In the genomic region with DNA sequence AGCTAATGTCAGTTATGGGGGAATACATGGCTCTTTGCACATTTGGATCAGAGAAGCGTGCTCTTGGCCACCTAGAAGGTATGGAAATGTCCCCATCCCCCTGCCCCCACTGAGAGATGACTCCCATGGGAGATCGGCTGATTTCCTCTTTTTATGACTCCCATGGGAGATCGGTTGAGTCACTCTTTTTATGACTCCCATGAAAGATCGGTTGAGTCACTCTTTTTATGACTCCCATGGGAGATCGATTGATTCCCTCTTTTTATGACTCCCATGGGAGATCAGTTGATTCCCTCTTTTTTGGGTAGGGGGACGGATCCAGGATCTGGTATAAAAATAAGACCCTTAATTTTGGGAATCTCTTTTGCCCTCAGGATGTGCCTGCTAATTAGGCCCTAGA, we compare ENCODE assay signal across 1 cellular context.
A peak's percentile ranks its signal among the peaks of the same experiment; 100 is the strongest.
TF ChIP-seq lines count a peak whose summit lies in the region.

No MANE protein-coding gene starts in this region.

TF ChIP-seq in K562, 482 proteins besides CTCF, POLR2A, EP300 and RAD21:
- TF ChIP-seq KDM5B (IDR thresholded peaks at IDR 0.05; ENCODE audit: insufficient replicate concordance, low read depth, low read length): no peak
- TF ChIP-seq ATF3 (IDR thresholded peaks at IDR 0.05): peak; percentile 55
- no peak for TF ChIP-seq ATF3 (CRISPR knock-in tag; conservative IDR thresholded peaks at IDR 0.05)
- no peak for TF ChIP-seq RBM17 (IDR thresholded peaks at IDR 0.05; ENCODE audit: borderline replicate concordance, low read depth, low read length)
- no peak for TF ChIP-seq USF2 (CRISPR knock-in tag; IDR thresholded peaks at IDR 0.05)
- TF ChIP-seq SPI1 (IDR thresholded peaks at IDR 0.05; ENCODE audit: borderline replicate concordance, low read depth, low read length): peak; percentile 18; the same call in 1 of the 2 replicates
- TF ChIP-seq ADNP (tag; IDR thresholded peaks at IDR 0.05): no peak
- no peak for TF ChIP-seq ZNF584 (CRISPR knock-in tag; IDR thresholded peaks at IDR 0.05; ENCODE audit: low read depth)
- TF ChIP-seq, protein P1, sequence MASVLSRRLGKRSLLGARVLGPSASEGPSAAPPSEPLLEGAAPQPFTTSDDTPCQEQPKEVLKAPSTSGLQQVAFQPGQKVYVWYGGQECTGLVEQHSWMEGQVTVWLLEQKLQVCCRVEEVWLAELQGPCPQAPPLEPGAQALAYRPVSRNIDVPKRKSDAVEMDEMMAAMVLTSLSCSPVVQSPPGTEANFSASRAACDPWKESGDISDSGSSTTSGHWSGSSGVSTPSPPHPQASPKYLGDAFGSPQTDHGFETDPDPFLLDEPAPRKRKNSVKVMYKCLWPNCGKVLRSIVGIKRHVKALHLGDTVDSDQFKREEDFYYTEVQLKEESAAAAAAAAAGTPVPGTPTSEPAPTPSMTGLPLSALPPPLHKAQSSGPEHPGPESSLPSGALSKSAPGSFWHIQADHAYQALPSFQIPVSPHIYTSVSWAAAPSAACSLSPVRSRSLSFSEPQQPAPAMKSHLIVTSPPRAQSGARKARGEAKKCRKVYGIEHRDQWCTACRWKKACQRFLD (CRISPR knock-in tag; IDR thresholded peaks at IDR 0.05): no peak
- TF ChIP-seq CREM (IDR thresholded peaks at IDR 0.05; ENCODE audit: low read depth): no peak
- no peak for TF ChIP-seq ZNF778 (CRISPR knock-in tag; IDR thresholded peaks at IDR 0.05)
- no peak for TF ChIP-seq HINFP (tag; conservative IDR thresholded peaks at IDR 0.05; ENCODE audit: low read depth)
- TF ChIP-seq, protein P2, sequence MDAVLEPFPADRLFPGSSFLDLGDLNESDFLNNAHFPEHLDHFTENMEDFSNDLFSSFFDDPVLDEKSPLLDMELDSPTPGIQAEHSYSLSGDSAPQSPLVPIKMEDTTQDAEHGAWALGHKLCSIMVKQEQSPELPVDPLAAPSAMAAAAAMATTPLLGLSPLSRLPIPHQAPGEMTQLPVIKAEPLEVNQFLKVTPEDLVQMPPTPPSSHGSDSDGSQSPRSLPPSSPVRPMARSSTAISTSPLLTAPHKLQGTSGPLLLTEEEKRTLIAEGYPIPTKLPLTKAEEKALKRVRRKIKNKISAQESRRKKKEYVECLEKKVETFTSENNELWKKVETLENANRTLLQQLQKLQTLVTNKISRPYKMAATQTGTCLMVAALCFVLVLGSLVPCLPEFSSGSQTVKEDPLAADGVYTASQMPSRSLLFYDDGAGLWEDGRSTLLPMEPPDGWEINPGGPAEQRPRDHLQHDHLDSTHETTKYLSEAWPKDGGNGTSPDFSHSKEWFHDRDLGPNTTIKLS (IDR thresholded peaks at IDR 0.05; ENCODE audit: borderline replicate concordance, low read depth): no peak
- no peak for TF ChIP-seq SMARCE1 (IDR thresholded peaks at IDR 0.05)
- no peak for TF ChIP-seq NFIC (IDR thresholded peaks at IDR 0.05)
- peak; percentile 65 for TF ChIP-seq FOSL1 (tag; conservative IDR thresholded peaks at IDR 0.05)
- no peak for TF ChIP-seq SMAD4 (CRISPR knock-in tag; conservative IDR thresholded peaks at IDR 0.05)
- TF ChIP-seq KDM1A (IDR thresholded peaks at IDR 0.05): no peak
- TF ChIP-seq MLLT1 (IDR thresholded peaks at IDR 0.05): no peak
- no peak for TF ChIP-seq PYGO2 (tag; IDR thresholded peaks at IDR 0.05)
- no peak for TF ChIP-seq NFXL1 (CRISPR knock-in tag; IDR thresholded peaks at IDR 0.05)
- no peak for TF ChIP-seq ZNF23 (CRISPR knock-in tag; IDR thresholded peaks at IDR 0.05)
- no peak for TF ChIP-seq BRF1 (IDR thresholded peaks at IDR 0.05; ENCODE audit: borderline replicate concordance, extremely low read depth, insufficient read length)
- no peak for TF ChIP-seq TGIF2 (CRISPR knock-in tag; IDR thresholded peaks at IDR 0.05)
- TF ChIP-seq, protein P3, sequence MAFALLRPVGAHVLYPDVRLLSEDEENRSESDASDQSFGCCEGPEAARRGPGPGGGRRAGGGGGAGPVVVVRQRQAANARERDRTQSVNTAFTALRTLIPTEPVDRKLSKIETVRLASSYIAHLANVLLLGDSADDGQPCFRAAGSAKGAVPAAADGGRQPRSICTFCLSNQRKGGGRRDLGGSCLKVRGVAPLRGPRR (CRISPR knock-in tag; IDR thresholded peaks at IDR 0.05): no peak
- no peak for TF ChIP-seq ZBTB49 (CRISPR knock-in tag; IDR thresholded peaks at IDR 0.05; ENCODE audit: borderline replicate concordance)
TF ChIP-seq in K562: peak in this region for 3.
